9 cellular contexts compared by ENCODE assay signal in genomic region chr19:12647490-12648071, GRCh38. TPM values are rescaled to one million over a fixed set of nuclear protein-coding genes. Genes with fewer than 3 reads are reported as not detected.
A peak's percentile ranks its signal among the peaks of the same experiment; 100 is the strongest.
DNase-seq lines count a peak whose midpoint lies in the region; ATAC-seq and TF ChIP-seq lines count a peak whose summit lies in the region.
"Had no signal": no experiment of that assay in that cellular context is flagged by ENCODE, and none has a peak within 500 bp of the region (broad histone marks: within the 10 kb centered on the region; RNA-seq: fewer than 3 reads in every experiment).

No MANE protein-coding gene starts in this region.

- TF ChIP-seq CTCF in activated B cell treated with CpG ODN at 0.5 μM for 24 hours (IDR thresholded peaks at IDR 0.05): no peak

- no peaks in the 10 kb centered on the region for H3K9me3 Mint-ChIP-seq in T-helper 2 cell treated with Interferon-gamma antibody and Interleukin-4, amounts not matched to agents 5 μg/mL and 100 μg/mL, for 36 hours
- H3K9me3 Mint-ChIP-seq in activated B cell treated with CpG ODN at 0.5 μM for 24 hours: no peaks in the 10 kb centered on the region

- H3K27ac Mint-ChIP-seq in T-helper 2 cell treated with Interferon-gamma antibody and Interleukin-4, amounts not matched to agents 5 μg/mL and 100 μg/mL, for 36 hours: peak overlapping the region; percentile 36
- no peak overlapping the region for H3K27ac Mint-ChIP-seq in activated B cell treated with CpG ODN at 0.5 μM for 24 hours

- CTCF ChIA-PET in activated B cell treated with CpG ODN at 0.5 μM for 24 hours (lab: Charles Lee): no interaction called here

- DNase-seq in T-helper 2 cell treated with Interferon-gamma antibody and Interleukin-4, amounts not matched to agents 5 μg/mL and 100 μg/mL, for 36 hours (ENCODE audit: low spot score): no peak
- no peak for DNase-seq in T-helper 2 cell
- no peak for DNase-seq in activated B cell treated with CpG ODN at 0.5 μM for 24 hours
- peak; percentile 88 for DNase-seq in cardiac septum (ENCODE audit: low spot score)
- no peak for DNase-seq in skeletal muscle cell (ENCODE audit: low read depth)
- DNase-seq in NCI-H2107 (lab: John Stamatoyannopoulos, UW): no peak
- no peak for DNase-seq in SIG-M5 (lab: John Stamatoyannopoulos, UW)

- POLR2A ChIA-PET in activated B cell treated with CpG ODN at 0.5 μM for 24 hours (lab: Charles Lee): interaction anchor here (0.6 to 0.7 kb wide), 2 partner anchors 34 to 155 kb away, joined by 3 to 8 read pairs; no protein-coding TSS in a partner anchor

- ATAC-seq in activated B cell treated with CpG ODN at 0.5 μM for 24 hours (ENCODE audit: low read depth) (peak; percentile 83), GM18873 (IDR thresholded peaks at IDR 0.05; ENCODE audit: low FRiP score, unreplicated experiment) (no peak)

- intact Hi-C loops in activated B cell treated with CpG ODN at 0.5 μM for 24 hours (cut with micrococcal nuclease) (loop anchor here (1.0 kb wide), 1 partner anchor 49 kb away; the partner anchor contains the start of gene FBXW9), cardiac septum (cut with DNase I) (no loop called here)

- peak overlapping the region; percentile 27 for H3K4me3 ChIP-seq in skeletal muscle cell (ENCODE audit: low read depth, low read length)
- H3K4me3 ChIP-seq: BLaER1 had no signal

- no peak overlapping the region for H3K4me3 Mint-ChIP-seq in T-helper 2 cell treated with Interferon-gamma antibody and Interleukin-4, amounts not matched to agents 5 μg/mL and 100 μg/mL, for 36 hours
- no peak overlapping the region for H3K4me3 Mint-ChIP-seq in activated B cell treated with CpG ODN at 0.5 μM for 24 hours

- peaks cover 25% of the 10 kb centered on the region for H3K36me3 Mint-ChIP-seq in T-helper 2 cell treated with Interferon-gamma antibody and Interleukin-4, amounts not matched to agents 5 μg/mL and 100 μg/mL, for 36 hours (ENCODE audit: low read depth)
- peaks cover 56% of the 10 kb centered on the region for H3K36me3 Mint-ChIP-seq in activated B cell treated with CpG ODN at 0.5 μM for 24 hours (ENCODE audit: low read depth)

- no peaks in the 10 kb centered on the region for H3K27me3 Mint-ChIP-seq in T-helper 2 cell treated with Interferon-gamma antibody and Interleukin-4, amounts not matched to agents 5 μg/mL and 100 μg/mL, for 36 hours (ENCODE audit: low read depth)
- no peaks in the 10 kb centered on the region for H3K27me3 Mint-ChIP-seq in activated B cell treated with CpG ODN at 0.5 μM for 24 hours

- H3K4me1 Mint-ChIP-seq in T-helper 2 cell treated with Interferon-gamma antibody and Interleukin-4, amounts not matched to agents 5 μg/mL and 100 μg/mL, for 36 hours (ENCODE audit: low read depth): no peaks in the 10 kb centered on the region
- H3K4me1 Mint-ChIP-seq in activated B cell treated with CpG ODN at 0.5 μM for 24 hours: peaks cover 8% of the 10 kb centered on the region

RNA-seq across cellular contexts. Expression of gene MAN2B1, which starts 19.0 kb away (rescaled TPM):
- total RNA-seq in activated B cell treated with CpG ODN at 0.5 μM for 24 hours (251 and 291 TPM in 2 replicates), cardiac septum (20.6 TPM)

RNA-seq across cellular contexts. Expression of gene WDR83, which starts 19.0 kb away (rescaled TPM):
- total RNA-seq in activated B cell treated with CpG ODN at 0.5 μM for 24 hours: 17.7 and 20.8 TPM in 2 replicates
- 10.0 TPM for total RNA-seq in cardiac septum

RNA-seq across cellular contexts. Expression of gene DHPS, which starts 34.1 kb away (rescaled TPM):
- total RNA-seq in activated B cell treated with CpG ODN at 0.5 μM for 24 hours: 141 and 160 TPM in 2 replicates
- total RNA-seq in cardiac septum: 49.0 TPM

RNA-seq across cellular contexts. Expression of gene ZNF791, which starts 36.9 kb away (rescaled TPM):
- total RNA-seq in activated B cell treated with CpG ODN at 0.5 μM for 24 hours (37.5 and 46.1 TPM in 2 replicates), cardiac septum (14.8 TPM)

RNA-seq across cellular contexts. Expression of gene ZNF490, which starts 37.0 kb away (rescaled TPM):
- 15.6 TPM in 2 replicates for total RNA-seq in activated B cell treated with CpG ODN at 0.5 μM for 24 hours
- total RNA-seq in cardiac septum: 5.1 TPM

Comparison
In these comparisons a context has a peak if more than half of its experiments do, and no peak if none do; other contexts are left out.
1. RNA of gene MAN2B1, which starts 19.0 kb away (total RNA-seq): 251 to 291 TPM in activated B cell treated with CpG ODN at 0.5 μM for 24 hours; 20.6 TPM in cardiac septum (single experiment); every median in the first group is over 10 times any median in the second.